ENCODE assay signal across 1 cellular context in genomic region chr16:3135120-3135715, GRCh38.
TF ChIP-seq lines count a peak whose summit lies in the region.

No MANE protein-coding gene starts in this region.

TF ChIP-seq in WTC11, 78 proteins besides CTCF, POLR2A, EP300 and RAD21 (continued from another document):
- TF ChIP-seq ZNF281 (CRISPR knock-in tag; IDR thresholded peaks at IDR 0.05) (no peak), E2F5 (CRISPR knock-in tag; IDR thresholded peaks at IDR 0.05) (0 out of 2 replicates have a peak, but pooled peaks have one; percentile 58), GTF2I (CRISPR knock-in tag; conservative IDR thresholded peaks at IDR 0.05) (no peak), KAT7 (CRISPR knock-in tag; IDR thresholded peaks at IDR 0.05; ENCODE audit: borderline replicate concordance) (no peak)
TF ChIP-seq in WTC11: peak in this region for 4.
